Comparison of ENCODE assay signal across 16 cellular contexts in the genomic region with DNA sequence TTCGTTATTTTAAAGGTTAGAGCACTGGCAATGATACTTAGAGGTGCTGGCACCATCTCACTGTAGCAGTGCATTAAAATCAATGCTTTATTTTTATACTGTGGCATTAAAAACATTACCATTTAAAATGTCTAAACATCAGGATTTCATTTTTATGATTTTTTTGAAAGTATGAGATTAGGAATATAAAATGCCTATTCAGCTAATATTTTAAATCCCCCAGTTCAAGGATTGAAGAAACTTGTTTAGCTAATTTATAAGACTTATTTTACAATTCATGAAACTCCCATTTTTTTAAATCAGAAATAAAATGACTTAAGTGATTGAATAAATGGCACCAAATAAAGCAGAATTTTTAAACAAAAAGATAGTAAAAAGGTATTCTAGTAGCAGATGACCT.
"Had no signal": no experiment of that assay in that cellular context is flagged by ENCODE, and none has a peak within 500 bp of the region (broad histone marks: within the 10 kb centered on the region; RNA-seq: fewer than 3 reads in every experiment).

No MANE protein-coding gene starts in this region.

- ATAC-seq: esophagus mucosa; left colon; naive thymus-derived CD4-positive, alpha-beta T cell had no signal

- H3K9ac ChIP-seq: parathyroid adenoma had no signal

- DNase-seq: cortex of kidney; dorsolateral prefrontal cortex; effector CD8-positive, alpha-beta T cell; immature natural killer cell; left colon; mesendoderm; naive thymus-derived CD4-positive, alpha-beta T cell; nephron progenitor cell; stimulated activated CD4-positive, alpha-beta T cell treated with anti-CD3 and anti-CD28 coated beads, Interleukin-2, amount 100 ng/mL, for 48 hours; stimulated activated naive CD4-positive, alpha-beta T cell treated with Interleukin-2 at 50 U/mL for 16 hours; upper lobe of left lung had no signal

- H3K27me3 ChIP-seq: dorsolateral prefrontal cortex, upper lobe of left lung, vagina had no signal

- H3K4me1 ChIP-seq: prostate gland had no signal

- H3K4me3 ChIP-seq: dorsolateral prefrontal cortex, prostate gland, smooth muscle cell, upper lobe of left lung, vagina had no signal

- H3K9me3 ChIP-seq: prostate gland, upper lobe of left lung, vagina had no signal

- H3K27ac ChIP-seq: parathyroid adenoma, prostate gland, upper lobe of left lung, vagina had no signal

- H3K36me3 ChIP-seq: prostate gland, vagina had no signal
